Comparison of ENCODE assay signal across 1 cellular context in genomic region chr15:66594344-66594743, GRCh38.
TF ChIP-seq lines count a peak whose summit lies in the region.

No MANE protein-coding gene starts in this region.

TF ChIP-seq in H1, 55 proteins besides CTCF, POLR2A, EP300 and RAD21:
- TF ChIP-seq SP1 (IDR thresholded peaks at IDR 0.05; ENCODE audit: low read depth, low read length) (no peak), E2F6 (IDR thresholded peaks at IDR 0.05) (no peak), RBBP5 (IDR thresholded peaks at IDR 0.05; ENCODE audit: borderline replicate concordance, low read depth, low read length) (no peak), BACH1 (IDR thresholded peaks at IDR 0.05; ENCODE audit: low read length) (no peak), MAX (IDR thresholded peaks at IDR 0.05) (0 out of 2 replicates have a peak, but pooled peaks have one; percentile 52), JUND (IDR thresholded peaks at IDR 0.05; ENCODE audit: low read length) (no peak), ATF2 (IDR thresholded peaks at IDR 0.05; ENCODE audit: low read length) (no peak), CHD7 (IDR thresholded peaks at IDR 0.05; ENCODE audit: insufficient replicate concordance, low read length) (no peak)
